21 cellular contexts compared by ENCODE assay signal in the genomic region with DNA sequence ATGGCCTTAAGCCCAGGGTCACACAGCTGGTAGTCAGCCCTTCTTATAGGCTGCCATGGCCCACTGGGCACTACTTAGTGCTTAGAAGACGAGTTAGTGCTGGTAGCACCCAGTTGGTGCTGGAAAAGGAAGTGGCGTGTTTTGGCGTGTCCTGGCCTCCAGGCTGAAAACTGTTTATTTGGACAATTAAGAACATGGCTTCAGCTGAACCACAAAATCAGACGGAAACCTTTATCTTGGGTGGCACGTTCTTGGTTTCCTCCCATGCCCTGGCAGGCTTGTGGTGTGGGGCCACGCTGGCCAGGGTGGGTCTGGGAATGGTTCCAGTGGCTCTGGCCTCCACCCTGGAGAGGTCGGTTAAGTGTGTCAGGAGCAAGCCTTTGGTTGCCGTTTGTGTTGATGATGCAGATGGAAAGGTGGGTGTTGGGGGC.
DNase-seq lines count a peak whose midpoint lies in the region; ATAC-seq and TF ChIP-seq lines count a peak whose summit lies in the region.
"Had no signal": no experiment of that assay in that cellular context is flagged by ENCODE, and none has a peak within 500 bp of the region (broad histone marks: within the 10 kb centered on the region; RNA-seq: fewer than 3 reads in every experiment).

No MANE protein-coding gene starts in this region.

- no peak overlapping the region for H3K56ac ChIP-seq in H9 (ENCODE audit: insufficient read length, low read depth, low read length)

- WGBS in H9 (ENCODE audit: extremely low coverage, insufficient read length, low lambda C conversion rate), result no CpG with 5 or more reads among the region's 8 CpGs

- peaks cover 26% of the 10 kb centered on the region for H3K4me1 Mint-ChIP-seq in MCF 10A (ENCODE audit: insufficient read depth, unreplicated experiment)
- H3K4me1 Mint-ChIP-seq in Calu3 (ENCODE audit: low read depth, unreplicated experiment), result peaks cover 9% of the 10 kb centered on the region
- H3K4me1 Mint-ChIP-seq in H9, result peaks cover 36 to 41% of the 10 kb centered on the region in 2 experiments
- H3K4me1 Mint-ChIP-seq: B cell, T-cell had no signal

- BruUV-seq in MCF 10A (replicated peaks; lab: Mats Ljungman, UMichigan) (no TSS peak), Calu3 (replicated peaks; lab: Mats Ljungman, UMichigan) (no TSS peak)

- no peak for TF ChIP-seq POLR2A in breast epithelium (IDR thresholded peaks at IDR 0.05)

- no peak overlapping the region for H3K4me3 ChIP-seq in breast epithelium
- no peak overlapping the region for H3K4me3 ChIP-seq in ascending aorta
- no peak overlapping the region for H3K4me3 ChIP-seq in lower lobe of right lung
- no peak overlapping the region for H3K4me3 ChIP-seq in upper lobe of right lung
- H3K4me3 ChIP-seq: gastrocnemius medialis, ovary, sigmoid colon had no signal

- ATAC-seq in lower lobe of right lung (no peak), upper lobe of right lung (peak; percentile 20), HG03135 (IDR thresholded peaks at IDR 0.05; ENCODE audit: unreplicated experiment) (no peak)
- ATAC-seq: activated T-cell treated with anti-CD3 and anti-CD28 coated beads, Interleukin-2, amount 50 U/mL, for 4 hours; gastrocnemius medialis; T-cell had no signal

- no peak overlapping the region for H4K8ac ChIP-seq in H9 (replicated peaks; ENCODE audit: insufficient read length, low read depth, low read length)

- H2BK5ac ChIP-seq in H9 (ENCODE audit: insufficient read length, low read length), result no peak overlapping the region

- no peak overlapping the region for H3K27ac Mint-ChIP-seq in MCF 10A (ENCODE audit: low read depth, unreplicated experiment)
- H3K27ac Mint-ChIP-seq in Calu3 (ENCODE audit: unreplicated experiment), result no peak overlapping the region
- H3K27ac Mint-ChIP-seq in H9, result peak overlapping the region in 1 of 3 experiments; percentile 30; a peak in 1 of 7 replicates
- H3K27ac Mint-ChIP-seq: activated CD4-positive, alpha-beta memory T cell treated with anti-CD3 and anti-CD28 coated beads, Interleukin-2, amount 10 ng/mL, durations not matched to agents 7 days and 5 days; B cell; T-cell had no signal

- H3K4me3 Mint-ChIP-seq in MCF 10A (ENCODE audit: unreplicated experiment), result no peak overlapping the region
- no peak overlapping the region for H3K4me3 Mint-ChIP-seq in Calu3 (ENCODE audit: low read depth, unreplicated experiment)
- no peak overlapping the region for H3K4me3 Mint-ChIP-seq in H9
- H3K4me3 Mint-ChIP-seq: activated CD4-positive, alpha-beta memory T cell treated with anti-CD3 and anti-CD28 coated beads, Interleukin-2, amount 10 ng/mL, durations not matched to agents 7 days and 5 days; activated T-cell treated with anti-CD3 and anti-CD28 coated beads, Interleukin-2, amount 50 U/mL, for 4 hours; B cell; T-cell had no signal

- H3K4ac ChIP-seq in H9 (ENCODE audit: low read depth, low read length), result no peak overlapping the region

- no peak overlapping the region for H2BK120ac ChIP-seq in H9 (ENCODE audit: low read depth, low read length, poor library complexity, severe bottlenecking)

- H2AFZ ChIP-seq in H9 (ENCODE audit: low read length), result no peak overlapping the region

- POLR2A ChIA-PET in MCF 10A (lab: Yijun Ruan, JAX), result interaction anchor here (0.6 to 1.3 kb wide), 3 partner anchors 8 to 88 kb away, joined by 3 to 4 read pairs (median 3); no protein-coding TSS in a partner anchor

- H3K36me3 ChIP-seq in breast epithelium (no peaks in the 10 kb centered on the region), ascending aorta (no peaks in the 10 kb centered on the region), lower lobe of right lung (no peaks in the 10 kb centered on the region), upper lobe of right lung (no peaks in the 10 kb centered on the region)
- H3K36me3 ChIP-seq: gastrocnemius medialis, ovary, sigmoid colon, WERI-Rb-1 had no signal

- H3K9me3 ChIP-seq in breast epithelium, result no peaks in the 10 kb centered on the region
- H3K9me3 ChIP-seq in ascending aorta, result no peaks in the 10 kb centered on the region
- no peaks in the 10 kb centered on the region for H3K9me3 ChIP-seq in lower lobe of right lung
- no peaks in the 10 kb centered on the region for H3K9me3 ChIP-seq in upper lobe of right lung
- H3K9me3 ChIP-seq in H9 (ENCODE audit: control insufficient read depth, low read depth, low read length), result no peaks in the 10 kb centered on the region
- H3K9me3 ChIP-seq: gastrocnemius medialis, ovary, sigmoid colon had no signal

- no peak for TF ChIP-seq CTCF in breast epithelium (IDR thresholded peaks at IDR 0.05)
- no peak for TF ChIP-seq CTCF in MCF 10A (IDR thresholded peaks at IDR 0.05; ENCODE audit: unreplicated experiment)
- no peak for TF ChIP-seq CTCF in ascending aorta (IDR thresholded peaks at IDR 0.05)
- no peak for TF ChIP-seq CTCF in lower lobe of right lung (IDR thresholded peaks at IDR 0.05)
- no peak for TF ChIP-seq CTCF in upper lobe of right lung (IDR thresholded peaks at IDR 0.05)
- TF ChIP-seq CTCF in Calu3 (IDR thresholded peaks at IDR 0.05; ENCODE audit: unreplicated experiment), result no peak
- no peak for TF ChIP-seq CTCF in H9 (conservative IDR thresholded peaks at IDR 0.05)

- H4K91ac ChIP-seq in H9 (ENCODE audit: insufficient read length, low read depth, low read length), result no peak overlapping the region

- H3K9me3 Mint-ChIP-seq in MCF 10A (ENCODE audit: unreplicated experiment), result no peaks in the 10 kb centered on the region
- no peaks in the 10 kb centered on the region for H3K9me3 Mint-ChIP-seq in Calu3 (ENCODE audit: low read depth, unreplicated experiment)
- H3K9me3 Mint-ChIP-seq in H9, result no peaks in the 10 kb centered on the region
- H3K9me3 Mint-ChIP-seq: activated CD4-positive, alpha-beta memory T cell treated with anti-CD3 and anti-CD28 coated beads, Interleukin-2, amount 10 ng/mL, durations not matched to agents 7 days and 5 days; activated T-cell treated with anti-CD3 and anti-CD28 coated beads, Interleukin-2, amount 50 U/mL, for 4 hours; T-cell had no signal

- H3K27ac ChIP-seq in breast epithelium (peak overlapping the region; percentile 78 to 80), ascending aorta (peak overlapping the region; percentile 17 to 97), lower lobe of right lung (peak overlapping the region; percentile 9), upper lobe of right lung (peak overlapping the region; percentile 19), H9 (ENCODE audit: insufficient read length, low read depth, low read length) (no peak overlapping the region)
- H3K27ac ChIP-seq: 22Rv1, gastrocnemius medialis had no signal

- no peak overlapping the region for H3K18ac ChIP-seq in H9 (ENCODE audit: insufficient read length, low read depth, low read length)

- H3K36me3 Mint-ChIP-seq in MCF 10A (ENCODE audit: insufficient read depth, unreplicated experiment) (no peaks in the 10 kb centered on the region), Calu3 (ENCODE audit: insufficient read depth, unreplicated experiment) (peaks cover 3% of the 10 kb centered on the region), H9 (ENCODE audit: insufficient read depth in 1 of 3, low read depth in 3 of 3) (no peaks in the 10 kb centered on the region; a peak in 1 of 7 replicates)
- H3K36me3 Mint-ChIP-seq: T-cell had no signal

- H3K14ac ChIP-seq in H9 (ENCODE audit: insufficient read depth, low read length), result no peak overlapping the region

- H3K23ac ChIP-seq in H9 (ENCODE audit: insufficient read length, low read depth, low read length), result no peak overlapping the region

- no peaks in the 10 kb centered on the region for H4K20me1 ChIP-seq in H9 (ENCODE audit: control insufficient read depth, insufficient read depth, insufficient read length)

- H3K9ac ChIP-seq in H9 (ENCODE audit: extremely low read depth, insufficient read length, low read length), result no peak overlapping the region

- H3K79me1 ChIP-seq in H9 (ENCODE audit: insufficient read depth, low read depth, low read length, poor library complexity, severe bottlenecking), result no peaks in the 10 kb centered on the region

- no peaks in the 10 kb centered on the region for H3K27me3 ChIP-seq in breast epithelium
- no peaks in the 10 kb centered on the region for H3K27me3 ChIP-seq in ascending aorta
- H3K27me3 ChIP-seq in lower lobe of right lung (ENCODE audit: low read depth), result no peaks in the 10 kb centered on the region
- no peaks in the 10 kb centered on the region for H3K27me3 ChIP-seq in upper lobe of right lung
- H3K27me3 ChIP-seq in H9 (ENCODE audit: insufficient read depth, low read length), result no peaks in the 10 kb centered on the region
- H3K27me3 ChIP-seq: gastrocnemius medialis, ovary, sigmoid colon had no signal

- H2BK20ac ChIP-seq in H9 (ENCODE audit: low read depth, low read length, poor library complexity, severe bottlenecking), result no peak overlapping the region

- no peaks in the 10 kb centered on the region for H3K23me2 ChIP-seq in H9 (ENCODE audit: insufficient read length, low read depth, low read length, poor library complexity, severe bottlenecking)

- H2BK12ac ChIP-seq in H9 (ENCODE audit: insufficient read length, low read depth, low read length), result no peak overlapping the region

- no peaks in the 10 kb centered on the region for H3K79me2 ChIP-seq in H9 (ENCODE audit: insufficient read depth, low read length)

- no peaks in the 10 kb centered on the region for H3K27me3 Mint-ChIP-seq in MCF 10A (ENCODE audit: insufficient read depth, unreplicated experiment)
- H3K27me3 Mint-ChIP-seq in Calu3 (ENCODE audit: unreplicated experiment), result peaks cover 8% of the 10 kb centered on the region
- peaks cover 5% of the 10 kb centered on the region for H3K27me3 Mint-ChIP-seq in H9 (ENCODE audit: low read depth)
- H3K27me3 Mint-ChIP-seq: T-cell had no signal

- H3K4me1 ChIP-seq in breast epithelium (peaks cover 28 to 34% of the 10 kb centered on the region in 2 donors), ascending aorta (peaks cover 14 to 50% of the 10 kb centered on the region in 2 donors), lower lobe of right lung (peaks cover 62% of the 10 kb centered on the region), upper lobe of right lung (peaks cover 40% of the 10 kb centered on the region), H9 (ENCODE audit: insufficient read depth, low read length) (peaks cover 8% of the 10 kb centered on the region; the same call in 1 of the 2 replicates)

- CTCF ChIA-PET in MCF 10A (lab: Yijun Ruan, JAX), result interaction anchor here (0.7 to 1.8 kb wide), 3 partner anchors 34 to 106 kb away, joined by 3 to 9 read pairs (median 4); no protein-coding TSS in a partner anchor
- CTCF ChIA-PET in Calu3 (lab: Charles Lee), result interaction anchor here (0.6 kb wide), 1 partner anchor 16 kb away, joined by 4 read pairs; no protein-coding TSS in a partner anchor

- no peak overlapping the region for H2BK15ac ChIP-seq in H9 (ENCODE audit: low read depth, low read length)

- intact Hi-C loops in breast epithelium (cut with DNase I; ENCODE audit: low total_unique reads) (loop anchor here (10.0 kb wide), 1 partner anchor 79 kb away; no protein-coding TSS in a partner anchor), MCF 10A (cut with micrococcal nuclease) (no loop called here), ascending aorta (cut with DNase I) (no loop called here), lower lobe of right lung (cut with DNase I) (no loop called here), upper lobe of right lung (cut with DNase I) (no loop called here), Calu3 (cut with micrococcal nuclease; ENCODE audit: unreplicated experiment) (no loop called here)

- no peak overlapping the region for H3K4me2 ChIP-seq in H9 (ENCODE audit: insufficient read depth, insufficient read length, low read length)

- DNase-seq in breast epithelium (ENCODE audit: low spot score in 2 of 2), result no peak
- no peak for DNase-seq in MCF 10A (ENCODE audit: unreplicated experiment)
- DNase-seq in ascending aorta (ENCODE audit: low spot score in 2 of 2), result no peak
- no peak for DNase-seq in lower lobe of right lung
- DNase-seq in upper lobe of right lung, result no peak
- DNase-seq in Calu3, result no peak
- DNase-seq in H9, result no peak
- DNase-seq: activated CD4-positive, alpha-beta memory T cell treated with anti-CD3 and anti-CD28 coated beads, Interleukin-2, amount 10 ng/mL, durations not matched to agents 7 days and 5 days; activated naive CD4-positive, alpha-beta T cell treated with anti-CD3 and anti-CD28 coated beads, Interleukin-2, amount 50 U/mL, for 16 hours; activated T-cell treated with anti-CD3 and anti-CD28 coated beads, Interleukin-2, amount 50 U/mL, for 4 hours; gastrocnemius medialis; MM.1S; NCI-H1694; sigmoid colon; stimulated activated CD4-positive, alpha-beta T cell treated with anti-CD3 and anti-CD28 coated beads, Interleukin-1b, Interleukin-23, amount 100 ng/mL, for 48 hours; T-cell; WERI-Rb-1 had no signal

- no peak overlapping the region for H3T11ph ChIP-seq in H9 (ENCODE audit: low read length)

- no peak overlapping the region for H2AK5ac ChIP-seq in H9 (ENCODE audit: insufficient read length, low read length)

- no peak overlapping the region for H4K5ac ChIP-seq in H9 (ENCODE audit: insufficient read length, low read depth, low read length)
